ENCODE assay signal across 2 cellular contexts in genomic region chr16:5944971-5945370, GRCh38.
TF ChIP-seq lines count a peak whose summit lies in the region.

No MANE protein-coding gene starts in this region.

TF ChIP-seq in SK-N-SH, 30 proteins besides CTCF, POLR2A, EP300 and RAD21 (continued from another document):
- TF ChIP-seq MAX (IDR thresholded peaks at IDR 0.05; ENCODE audit: low read depth) (no peak), RCOR1 (IDR thresholded peaks at IDR 0.05; ENCODE audit: low read length) (no peak), RFX5 (IDR thresholded peaks at IDR 0.05; ENCODE audit: low read length) (no peak), MEF2A (IDR thresholded peaks at IDR 0.05; ENCODE audit: borderline replicate concordance, low read depth) (no peak)

TF ChIP-seq in SK-N-SH treated with all-trans-retinoic acid at 6 μM for 48 hours, 23 proteins besides CTCF, POLR2A, EP300 and RAD21 (continued from another document):
- TF ChIP-seq PPARA (CRISPR knock-in tag; IDR thresholded peaks at IDR 0.05; ENCODE audit: borderline replicate concordance) = no peak
- no peak for TF ChIP-seq GLIS3 (CRISPR knock-in tag; IDR thresholded peaks at IDR 0.05)
- no peak for TF ChIP-seq RARB (CRISPR knock-in tag; IDR thresholded peaks at IDR 0.05)
- no peak for TF ChIP-seq ZFP30 (CRISPR knock-in tag; IDR thresholded peaks at IDR 0.05)
- TF ChIP-seq CSDC2 (CRISPR knock-in tag; IDR thresholded peaks at IDR 0.05) = no peak
- TF ChIP-seq SNAI2 (CRISPR knock-in tag; IDR thresholded peaks at IDR 0.05) = no peak
- TF ChIP-seq BACH2 (CRISPR knock-in tag; IDR thresholded peaks at IDR 0.05; ENCODE audit: borderline replicate concordance) = no peak
- TF ChIP-seq ZNF565 (CRISPR knock-in tag; conservative IDR thresholded peaks at IDR 0.05; ENCODE audit: low read depth) = no peak
- TF ChIP-seq ZNF8 (CRISPR knock-in tag; IDR thresholded peaks at IDR 0.05) = no peak
- TF ChIP-seq TCF4 (CRISPR knock-in tag; IDR thresholded peaks at IDR 0.05; ENCODE audit: borderline replicate concordance) = no peak
- TF ChIP-seq ARNTL (CRISPR knock-in tag; IDR thresholded peaks at IDR 0.05; ENCODE audit: borderline replicate concordance, low read depth) = no peak
- TF ChIP-seq, protein P1, sequence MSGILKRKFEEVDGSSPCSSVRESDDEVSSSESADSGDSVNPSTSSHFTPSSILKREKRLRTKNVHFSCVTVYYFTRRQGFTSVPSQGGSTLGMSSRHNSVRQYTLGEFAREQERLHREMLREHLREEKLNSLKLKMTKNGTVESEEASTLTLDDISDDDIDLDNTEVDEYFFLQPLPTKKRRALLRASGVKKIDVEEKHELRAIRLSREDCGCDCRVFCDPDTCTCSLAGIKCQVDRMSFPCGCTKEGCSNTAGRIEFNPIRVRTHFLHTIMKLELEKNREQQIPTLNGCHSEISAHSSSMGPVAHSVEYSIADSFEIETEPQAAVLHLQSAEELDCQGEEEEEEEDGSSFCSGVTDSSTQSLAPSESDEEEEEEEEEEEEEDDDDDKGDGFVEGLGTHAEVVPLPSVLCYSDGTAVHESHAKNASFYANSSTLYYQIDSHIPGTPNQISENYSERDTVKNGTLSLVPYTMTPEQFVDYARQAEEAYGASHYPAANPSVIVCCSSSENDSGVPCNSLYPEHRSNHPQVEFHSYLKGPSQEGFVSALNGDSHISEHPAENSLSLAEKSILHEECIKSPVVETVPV (CRISPR knock-in tag; IDR thresholded peaks at IDR 0.05) = no peak
- TF ChIP-seq, protein P2, sequence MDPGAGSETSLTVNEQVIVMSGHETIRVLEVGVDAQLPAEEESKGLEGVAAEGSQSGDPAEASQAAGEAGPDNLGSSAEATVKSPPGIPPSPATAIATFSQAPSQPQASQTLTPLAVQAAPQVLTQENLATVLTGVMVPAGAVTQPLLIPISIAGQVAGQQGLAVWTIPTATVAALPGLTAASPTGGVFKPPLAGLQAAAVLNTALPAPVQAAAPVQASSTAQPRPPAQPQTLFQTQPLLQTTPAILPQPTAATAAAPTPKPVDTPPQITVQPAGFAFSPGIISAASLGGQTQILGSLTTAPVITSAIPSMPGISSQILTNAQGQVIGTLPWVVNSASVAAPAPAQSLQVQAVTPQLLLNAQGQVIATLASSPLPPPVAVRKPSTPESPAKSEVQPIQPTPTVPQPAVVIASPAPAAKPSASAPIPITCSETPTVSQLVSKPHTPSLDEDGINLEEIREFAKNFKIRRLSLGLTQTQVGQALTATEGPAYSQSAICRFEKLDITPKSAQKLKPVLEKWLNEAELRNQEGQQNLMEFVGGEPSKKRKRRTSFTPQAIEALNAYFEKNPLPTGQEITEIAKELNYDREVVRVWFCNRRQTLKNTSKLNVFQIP (CRISPR knock-in tag; IDR thresholded peaks at IDR 0.05; ENCODE audit: borderline replicate concordance, low read depth) = no peak
- no peak for TF ChIP-seq ESRRG (CRISPR knock-in tag; IDR thresholded peaks at IDR 0.05)
- no peak for TF ChIP-seq OSR1 (CRISPR knock-in tag; IDR thresholded peaks at IDR 0.05)
